ENCODE assay signal across 11 cellular contexts in genomic region chr3:150149651-150150051, GRCh38.
DNase-seq lines count a peak whose midpoint lies in the region; ATAC-seq and TF ChIP-seq lines count a peak whose summit lies in the region.
"Had no signal": no experiment of that assay in that cellular context is flagged by ENCODE, and none has a peak within 500 bp of the region (broad histone marks: within the 10 kb centered on the region; RNA-seq: fewer than 3 reads in every experiment).

No MANE protein-coding gene starts in this region.

- in situ Hi-C loops in Caki2 (cut with HindIII; ENCODE audit: low pct_unique_long_range_greater_than_20kb, low sequenced_read_pairs) (no loop called here), brain microvascular endothelial cell (cut with HindIII; ENCODE audit: low pct_ligation_motif_present, low sequenced_read_pairs) (no loop called here)

- ATAC-seq in GM21825 (IDR thresholded peaks at IDR 0.05; ENCODE audit: unreplicated experiment) (no peak), GM21515 (IDR thresholded peaks at IDR 0.05; ENCODE audit: unreplicated experiment) (no peak)

- no peak overlapping the region for H3K4me3 Mint-ChIP-seq in activated T-helper 1 cell treated with anti-CD3 and anti-CD28 coated beads, Interleukin-12 subunit alpha, Interleukin-12 subunit beta, Interleukin-2, Interleukin-4 antibody, amounts not matched to agents 30 ng/mL and 10 ng/mL and 1 ng/mL, durations not matched to agents 14 hours and 24 hours and 36 hours
- H3K4me3 Mint-ChIP-seq: neural progenitor cell had no signal

- TF ChIP-seq CTCF in brain microvascular endothelial cell (IDR thresholded peaks at IDR 0.05; ENCODE audit: low read depth, low read length, missing control alignments): no peak

- H3K9me3 Mint-ChIP-seq in activated T-helper 1 cell treated with anti-CD3 and anti-CD28 coated beads, Interleukin-12 subunit alpha, Interleukin-12 subunit beta, Interleukin-2, Interleukin-4 antibody, amounts not matched to agents 30 ng/mL and 10 ng/mL and 1 ng/mL, durations not matched to agents 14 hours and 24 hours and 36 hours: no peaks in the 10 kb centered on the region

- no peak overlapping the region for H3K18ac ChIP-seq in mesenchymal stem cell (ENCODE audit: low read depth in 1 of 2, low read length in 2 of 2)

- H3K4me2 ChIP-seq in mesenchymal stem cell (ENCODE audit: low read length, poor library complexity, severe bottlenecking): no peak overlapping the region
- H3K4me2 ChIP-seq: neural progenitor cell had no signal

- H3K14ac ChIP-seq in mesenchymal stem cell (ENCODE audit: low read length in 2 of 2): no peak overlapping the region

- peaks cover 12% of the 10 kb centered on the region for H3K4me1 ChIP-seq in mesenchymal stem cell (ENCODE audit: control insufficient read depth, insufficient read depth, low read depth, low read length)

- H2BK15ac ChIP-seq in mesenchymal stem cell (ENCODE audit: low read depth, poor library complexity, severe bottlenecking): no peak overlapping the region

- H3K4me1 Mint-ChIP-seq in activated T-helper 1 cell treated with anti-CD3 and anti-CD28 coated beads, Interleukin-12 subunit alpha, Interleukin-12 subunit beta, Interleukin-2, Interleukin-4 antibody, amounts not matched to agents 30 ng/mL and 10 ng/mL and 1 ng/mL, durations not matched to agents 14 hours and 24 hours and 36 hours (ENCODE audit: low read depth): no peaks in the 10 kb centered on the region

- H2AK5ac ChIP-seq in mesenchymal stem cell (ENCODE audit: low read length, severe bottlenecking): no peak overlapping the region

- peak overlapping the region; percentile 69 for H3K9ac ChIP-seq in mesenchymal stem cell (ENCODE audit: low read length)
- H3K9ac ChIP-seq: neural progenitor cell had no signal

- H3K27me3 ChIP-seq in brain microvascular endothelial cell (replicated peaks): no peaks in the 10 kb centered on the region
- no peaks in the 10 kb centered on the region for H3K27me3 ChIP-seq in mesenchymal stem cell (ENCODE audit: control insufficient read depth in 1 of 2, insufficient read depth in 1 of 2, low read length in 2 of 2)
- H3K27me3 ChIP-seq: neural progenitor cell had no signal

- peak; percentile 50 for DNase-seq in Caki2 (ENCODE audit: low read depth)
- DNase-seq in NCI-H187 treated with DMSO at 0.1 percent for 48 hours (lab: John Stamatoyannopoulos, UW): peak; percentile 82
- peak; percentile 86 for DNase-seq in brain microvascular endothelial cell
- DNase-seq in mesenchymal stem cell: peak; percentile 71
- no peak for DNase-seq in stimulated activated CD4-positive, alpha-beta T cell treated with anti-CD3 and anti-CD28 coated beads, Interleukin-4, amount 100 ng/mL, for 24 hours
- no peak for DNase-seq in activated T-helper 1 cell treated with anti-CD3 and anti-CD28 coated beads, Interleukin-12 subunit alpha, Interleukin-12 subunit beta, Interleukin-2, Interleukin-4 antibody, amounts not matched to agents 30 ng/mL and 10 ng/mL and 1 ng/mL, durations not matched to agents 14 hours and 24 hours and 36 hours (ENCODE audit: low spot score)
- DNase-seq: activated gamma-delta T cell treated with Interleukin-2 at 50 U/mL for 16 hours, NCI-H1048 had no signal

- no peaks in the 10 kb centered on the region for H3K36me3 Mint-ChIP-seq in activated T-helper 1 cell treated with anti-CD3 and anti-CD28 coated beads, Interleukin-12 subunit alpha, Interleukin-12 subunit beta, Interleukin-2, Interleukin-4 antibody, amounts not matched to agents 30 ng/mL and 10 ng/mL and 1 ng/mL, durations not matched to agents 14 hours and 24 hours and 36 hours (ENCODE audit: low read depth)
- H3K36me3 Mint-ChIP-seq: neural progenitor cell had no signal

- H2BK12ac ChIP-seq in mesenchymal stem cell (ENCODE audit: low read length in 2 of 2): no peak overlapping the region

- H3K4me3 ChIP-seq in brain microvascular endothelial cell (ENCODE audit: low read depth, low read length) (no peak overlapping the region), mesenchymal stem cell (ENCODE audit: insufficient read depth in 1 of 2, low read depth in 1 of 2, low read length in 2 of 2) (no peak overlapping the region)
- H3K4me3 ChIP-seq: neural progenitor cell had no signal

- no peak overlapping the region for H3K4ac ChIP-seq in mesenchymal stem cell (ENCODE audit: low read depth in 1 of 2, low read length in 2 of 2)

- intact Hi-C loops in activated T-helper 1 cell treated with anti-CD3 and anti-CD28 coated beads, Interleukin-12 subunit alpha, Interleukin-12 subunit beta, Interleukin-2, Interleukin-4 antibody, amounts not matched to agents 30 ng/mL and 10 ng/mL and 1 ng/mL, durations not matched to agents 14 hours and 24 hours and 36 hours (cut with micrococcal nuclease): no loop called here

- no peak overlapping the region for H2BK120ac ChIP-seq in mesenchymal stem cell (ENCODE audit: low read depth, low read length)

- WGBS in mesenchymal stem cell: 0% methylated on average over 1 of the region's 1 CpG

- no peak overlapping the region for H4K91ac ChIP-seq in mesenchymal stem cell (ENCODE audit: low read length)

- no peak overlapping the region for H4K8ac ChIP-seq in mesenchymal stem cell (ENCODE audit: low read length)

- H3K27ac ChIP-seq in brain microvascular endothelial cell: peak overlapping the region; percentile 61
- no peak overlapping the region for H3K27ac ChIP-seq in mesenchymal stem cell (ENCODE audit: low read length, poor library complexity, severe bottlenecking)
- H3K27ac ChIP-seq: neural progenitor cell had no signal

- H3K36me3 ChIP-seq in brain microvascular endothelial cell (replicated peaks): no peaks in the 10 kb centered on the region
- H3K36me3 ChIP-seq in mesenchymal stem cell (ENCODE audit: control insufficient read depth in 1 of 2, insufficient read depth in 2 of 2, low read depth in 1 of 2, low read length in 2 of 2): no peaks in the 10 kb centered on the region
- H3K36me3 ChIP-seq: neural progenitor cell had no signal

- no peaks in the 10 kb centered on the region for H3K9me3 ChIP-seq in mesenchymal stem cell (ENCODE audit: control insufficient read depth, low read length)

- no peak overlapping the region for H2BK5ac ChIP-seq in mesenchymal stem cell (ENCODE audit: low read depth, low read length, poor library complexity, severe bottlenecking)

- no peak overlapping the region for H3K27ac Mint-ChIP-seq in activated T-helper 1 cell treated with anti-CD3 and anti-CD28 coated beads, Interleukin-12 subunit alpha, Interleukin-12 subunit beta, Interleukin-2, Interleukin-4 antibody, amounts not matched to agents 30 ng/mL and 10 ng/mL and 1 ng/mL, durations not matched to agents 14 hours and 24 hours and 36 hours

- no peaks in the 10 kb centered on the region for H3K79me1 ChIP-seq in mesenchymal stem cell (replicated peaks; ENCODE audit: low read length, poor library complexity, severe bottlenecking)

- no peak overlapping the region for H2AFZ ChIP-seq in mesenchymal stem cell (ENCODE audit: low read depth, low read length)
- H2AFZ ChIP-seq: neural progenitor cell had no signal

- H3K23ac ChIP-seq in mesenchymal stem cell (ENCODE audit: low read length in 2 of 2): no peak overlapping the region

- peaks cover 6% of the 10 kb centered on the region for H3K27me3 Mint-ChIP-seq in activated T-helper 1 cell treated with anti-CD3 and anti-CD28 coated beads, Interleukin-12 subunit alpha, Interleukin-12 subunit beta, Interleukin-2, Interleukin-4 antibody, amounts not matched to agents 30 ng/mL and 10 ng/mL and 1 ng/mL, durations not matched to agents 14 hours and 24 hours and 36 hours (ENCODE audit: insufficient read depth)

Comparison
In these comparisons a context has a peak if more than half of its experiments do, and no peak if none do; other contexts are left out.
1. DNase-seq: peak in Caki2 (single experiment), NCI-H187 treated with DMSO at 0.1 percent for 48 hours (single experiment), brain microvascular endothelial cell (single experiment) and mesenchymal stem cell (single experiment); none in stimulated activated CD4-positive, alpha-beta T cell treated with anti-CD3 and anti-CD28 coated beads, Interleukin-4, amount 100 ng/mL, for 24 hours (single experiment) and activated T-helper 1 cell treated with anti-CD3 and anti-CD28 coated beads, Interleukin-12 subunit alpha, Interleukin-12 subunit beta, Interleukin-2, Interleukin-4 antibody, amounts not matched to agents 30 ng/mL and 10 ng/mL and 1 ng/mL, durations not matched to agents 14 hours and 24 hours and 36 hours (single experiment).